In the genomic region with DNA sequence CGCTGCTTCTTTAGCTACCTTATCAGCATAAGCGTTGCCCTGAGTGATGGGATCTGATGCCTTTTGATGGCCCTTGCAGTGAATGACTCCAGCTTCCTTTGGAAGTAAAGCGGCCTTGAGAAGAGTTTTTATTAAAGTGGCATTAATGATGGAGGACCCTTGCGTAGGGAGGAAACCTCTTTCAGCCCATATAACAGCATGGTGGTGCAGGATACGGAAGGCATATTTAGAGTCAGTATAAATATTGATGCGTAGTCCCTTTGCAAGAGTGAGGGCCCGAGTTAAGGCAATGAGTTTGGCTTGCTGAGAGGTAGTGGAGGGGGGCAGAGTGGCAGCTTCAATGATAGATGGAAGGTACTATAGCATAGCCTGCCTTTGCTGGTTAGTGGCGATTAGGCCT, we compare ENCODE assay signal across 6 cellular contexts. TPM values are rescaled to one million over a fixed set of nuclear protein-coding genes. Genes with fewer than 3 reads are reported as not detected.
"Had no signal": no experiment of that assay in that cellular context is flagged by ENCODE, and none has a peak within 500 bp of the region (broad histone marks: within the 10 kb centered on the region; RNA-seq: fewer than 3 reads in every experiment).

No MANE protein-coding gene starts in this region.

RNA-seq across cellular contexts. Expression of gene KCNK12, which starts 15.8 kb away (rescaled TPM):
- total RNA-seq: PC-9, Peyer's patch, RPMI7951, SJSA1, SK-MEL-5 had no signal
- polyA plus RNA-seq: SK-N-SH had no signal
